In genomic region chr2:229586746-229587705, GRCh38 we compare ENCODE assay signal across 8 cellular contexts.
DNase-seq lines count a peak whose midpoint lies in the region; ATAC-seq and TF ChIP-seq lines count a peak whose summit lies in the region.

No MANE protein-coding gene starts in this region.

- POLR2A ChIA-PET in A673 (lab: Charles Lee; ENCODE audit: low non-redundant PET) = no interaction called here

- H3K9me3 ChIP-seq in A673 (ENCODE audit: low read depth, low read length, poor library complexity, severe bottlenecking) (no peaks in the 10 kb centered on the region), neuron (ENCODE audit: low read length) (no peaks in the 10 kb centered on the region)

- TF ChIP-seq CTCF in A673 (conservative IDR thresholded peaks at IDR 0.05; ENCODE audit: low read depth, low read length) (peak; percentile 86), GM12864 (IDR thresholded peaks at IDR 0.05; ENCODE audit: low read depth, low read length, missing control alignments) (peak; percentile 96), VCaP (conservative IDR thresholded peaks at IDR 0.05) (peak; percentile 91)

- BruUV-seq in A673 (replicated peaks; lab: Mats Ljungman, UMichigan) = no TSS peak

- CTCF ChIA-PET in A673 (lab: Charles Lee) = interaction anchor here (0.6 to 1.8 kb wide), 6 partner anchors 143 to 1800 kb away, joined by 3 to 12 read pairs (median 3); no protein-coding TSS in a partner anchor

- DNase-seq in A673 (ENCODE audit: low spot score) = peak; percentile 78
- peak; percentile 5 for DNase-seq in GM12864 (ENCODE audit: low read depth)
- DNase-seq in MV-4-11 (lab: John Stamatoyannopoulos, UW) = peak; percentile 42
- peak; percentile 35 for DNase-seq in foreskin melanocyte
- DNase-seq in central memory CD4-positive, alpha-beta T cell = no peak

- H3K27me3 ChIP-seq in A673 (replicated peaks; ENCODE audit: insufficient read depth, low read depth, low read length, poor library complexity) = no peaks in the 10 kb centered on the region
- no peaks in the 10 kb centered on the region for H3K27me3 ChIP-seq in neuron (ENCODE audit: insufficient read depth, low read length)

- no peak overlapping the region for H3K4me3 ChIP-seq in A673 (ENCODE audit: low read depth, low read length, poor library complexity, severe bottlenecking)
- no peak overlapping the region for H3K4me3 ChIP-seq in GM12864 (ENCODE audit: low read depth, low read length)
- H3K4me3 ChIP-seq in neuron (ENCODE audit: low read length) = no peak overlapping the region

- no peaks in the 10 kb centered on the region for H3K4me1 ChIP-seq in A673 (ENCODE audit: insufficient read depth, low read length, poor library complexity, severe bottlenecking)
- peaks cover 5% of the 10 kb centered on the region for H3K4me1 ChIP-seq in neuron (ENCODE audit: insufficient read depth, low read length)

- peak; percentile 92 for ATAC-seq in HG02588 (IDR thresholded peaks at IDR 0.05; ENCODE audit: unreplicated experiment)

- intact Hi-C loops in A673 (cut with micrococcal nuclease; ENCODE audit: unreplicated experiment) = loop anchor here (2.0 to 5.0 kb wide), 6 partner anchors 156 to 1696 kb away; partner anchors contain the start of gene PID1

- H3K36me3 ChIP-seq in A673 (ENCODE audit: insufficient read depth, low read length, poor library complexity, severe bottlenecking) (no peaks in the 10 kb centered on the region), neuron (ENCODE audit: insufficient read depth, low read length) (no peaks in the 10 kb centered on the region)

- H2AFZ ChIP-seq in neuron (ENCODE audit: low read depth, low read length) = peak overlapping the region; percentile 47

- no peak overlapping the region for H3K27ac ChIP-seq in A673 (ENCODE audit: low read depth, low read length, poor library complexity, severe bottlenecking)
- no peak overlapping the region for H3K27ac ChIP-seq in VCaP
